In genomic region chr4:154349829-154350228, GRCh38 we compare ENCODE assay signal across 12 cellular contexts.
DNase-seq lines count a peak whose midpoint lies in the region; ATAC-seq and TF ChIP-seq lines count a peak whose summit lies in the region.
"Had no signal": no experiment of that assay in that cellular context is flagged by ENCODE, and none has a peak within 500 bp of the region (broad histone marks: within the 10 kb centered on the region; RNA-seq: fewer than 3 reads in every experiment).

No MANE protein-coding gene starts in this region.

- H3K27ac ChIP-seq in upper lobe of right lung, result no peak overlapping the region

- H3K36me3 ChIP-seq in upper lobe of right lung, result no peaks in the 10 kb centered on the region
- H3K36me3 ChIP-seq: HAP-1 had no signal

- ATAC-seq in upper lobe of right lung, result no peak

- no peaks in the 10 kb centered on the region for H3K9me3 ChIP-seq in upper lobe of right lung
- H3K9me3 ChIP-seq: HAP-1 had no signal

- no peaks in the 10 kb centered on the region for H3K4me1 ChIP-seq in upper lobe of right lung

- peaks cover 2% of the 10 kb centered on the region for H3K27me3 Mint-ChIP-seq in endothelial cell (ENCODE audit: unreplicated experiment)
- H3K27me3 Mint-ChIP-seq: CD4-positive, CD25-positive, alpha-beta regulatory T cell had no signal

- TF ChIP-seq CTCF in endothelial cell (IDR thresholded peaks at IDR 0.05; ENCODE audit: unreplicated experiment) (peak; percentile 46), upper lobe of right lung (IDR thresholded peaks at IDR 0.05) (peak; percentile 26)

- no peak overlapping the region for H3K4me3 ChIP-seq in upper lobe of right lung
- H3K4me3 ChIP-seq: HAP-1 had no signal

- intact Hi-C loops in upper lobe of right lung (cut with DNase I), result no loop called here

- H3K4me3 Mint-ChIP-seq in endothelial cell (ENCODE audit: unreplicated experiment), result no peak overlapping the region
- H3K4me3 Mint-ChIP-seq: CD4-positive, CD25-positive, alpha-beta regulatory T cell had no signal

- no peaks in the 10 kb centered on the region for H3K27me3 ChIP-seq in upper lobe of right lung

- H3K9me3 Mint-ChIP-seq in endothelial cell (ENCODE audit: unreplicated experiment), result no peaks in the 10 kb centered on the region

- no peaks in the 10 kb centered on the region for H3K36me3 Mint-ChIP-seq in endothelial cell (ENCODE audit: low read depth, unreplicated experiment)
- H3K36me3 Mint-ChIP-seq: CD4-positive, CD25-positive, alpha-beta regulatory T cell had no signal

- peak; percentile 7 for DNase-seq in SKM-1 treated with dmso at 0.1 percent for 144 hours (lab: John Stamatoyannopoulos, UW; ENCODE audit: unreplicated experiment)
- DNase-seq in SKM-1 (lab: John Stamatoyannopoulos, UW; ENCODE audit: unreplicated experiment), result no peak
- peak; percentile 6 for DNase-seq in M059J (ENCODE audit: low read depth)
- no peak for DNase-seq in endothelial cell (ENCODE audit: low spot score)
- no peak for DNase-seq in upper lobe of right lung
- no peak for DNase-seq in SW480 (ENCODE audit: low spot score)
- DNase-seq in COLO668 (lab: John Stamatoyannopoulos, UW; ENCODE audit: unreplicated experiment), result no peak
- DNase-seq in NOMO-1 treated with dmso at 0.1 percent for 144 hours (lab: John Stamatoyannopoulos, UW; ENCODE audit: unreplicated experiment), result no peak
- DNase-seq: hippocampal formation, NCI-H510A treated with DMSO at 0.1 percent for 48 hours had no signal

- no peaks in the 10 kb centered on the region for H3K4me1 Mint-ChIP-seq in endothelial cell (ENCODE audit: unreplicated experiment)
- H3K4me1 Mint-ChIP-seq: CD4-positive, CD25-positive, alpha-beta regulatory T cell had no signal

- no peak overlapping the region for H3K27ac Mint-ChIP-seq in endothelial cell (ENCODE audit: unreplicated experiment)
- H3K27ac Mint-ChIP-seq: CD4-positive, CD25-positive, alpha-beta regulatory T cell had no signal

Comparison
In these comparisons a context has a peak if more than half of its experiments do, and no peak if none do; other contexts are left out.
1. DNase-seq: peak in SKM-1 treated with dmso at 0.1 percent for 144 hours (single experiment) and M059J (single experiment); none in SKM-1 (single experiment), endothelial cell (single experiment), upper lobe of right lung (single experiment), SW480 (single experiment), COLO668 (single experiment) and NOMO-1 treated with dmso at 0.1 percent for 144 hours (single experiment).